Comparison of ENCODE assay signal across 17 cellular contexts in the genomic region with DNA sequence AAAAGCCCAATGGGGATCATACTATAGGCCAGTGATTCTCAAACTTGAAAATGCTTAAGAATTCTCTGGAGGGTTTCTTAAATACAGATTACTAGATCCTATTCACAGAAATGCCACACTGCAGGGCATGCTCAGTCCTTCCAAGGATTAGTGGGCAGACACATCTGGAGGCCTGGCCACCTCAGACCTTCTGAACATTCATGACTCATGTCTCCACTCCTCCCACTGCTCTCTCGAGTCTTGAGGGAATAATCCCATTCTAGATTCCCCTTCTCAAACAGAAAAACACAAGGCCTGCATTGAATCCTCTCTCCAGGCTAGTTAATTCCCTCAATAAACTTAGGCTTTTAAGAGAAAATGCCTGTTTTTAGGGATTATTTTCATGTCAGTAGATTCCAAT. TPM values are rescaled to one million over a fixed set of nuclear protein-coding genes. Genes with fewer than 3 reads are reported as not detected.
DNase-seq lines count a peak whose midpoint lies in the region; ATAC-seq, FAIRE-seq and TF ChIP-seq lines count a peak whose summit lies in the region.
"Had no signal": no experiment of that assay in that cellular context is flagged by ENCODE, and none has a peak within 500 bp of the region (broad histone marks: within the 10 kb centered on the region; RNA-seq: fewer than 3 reads in every experiment).

No MANE protein-coding gene starts in this region.

- no peak overlapping the region for H2AFZ ChIP-seq in trophoblast cell (ENCODE audit: insufficient read depth, low read length, poor library complexity)

- H3K9me3 ChIP-seq in left lung = no peaks in the 10 kb centered on the region
- H3K9me3 ChIP-seq in body of pancreas = no peaks in the 10 kb centered on the region
- no peaks in the 10 kb centered on the region for H3K9me3 ChIP-seq in thyroid gland
- H3K9me3 ChIP-seq in trophoblast cell (ENCODE audit: insufficient read depth, low read depth, low read length) = no peaks in the 10 kb centered on the region
- H3K9me3 ChIP-seq: upper lobe of left lung had no signal

- no peak overlapping the region for H2BK12ac ChIP-seq in trophoblast cell (ENCODE audit: low read length)

- H4K12ac ChIP-seq in trophoblast cell (ENCODE audit: low read depth, low read length) = no peak overlapping the region

- no peak overlapping the region for H2AK5ac ChIP-seq in trophoblast cell (ENCODE audit: low read length)

- TF ChIP-seq CTCF in bronchial epithelial cell (IDR thresholded peaks at IDR 0.05; ENCODE audit: insufficient read depth, low read length, severe bottlenecking) = no peak
- no peak for TF ChIP-seq CTCF in left lung (IDR thresholded peaks at IDR 0.05)
- no peak for TF ChIP-seq CTCF in body of pancreas (IDR thresholded peaks at IDR 0.05)
- no peak for TF ChIP-seq CTCF in thyroid gland (IDR thresholded peaks at IDR 0.05)

- H3K27me3 ChIP-seq in bronchial epithelial cell (ENCODE audit: control insufficient read depth, insufficient read depth, low read length) = no peaks in the 10 kb centered on the region
- H3K27me3 ChIP-seq in left lung = no peaks in the 10 kb centered on the region
- no peaks in the 10 kb centered on the region for H3K27me3 ChIP-seq in body of pancreas
- no peaks in the 10 kb centered on the region for H3K27me3 ChIP-seq in thyroid gland
- no peaks in the 10 kb centered on the region for H3K27me3 ChIP-seq in trophoblast cell (ENCODE audit: insufficient read depth, low read length)
- H3K27me3 ChIP-seq: cardiac muscle cell, upper lobe of left lung had no signal

- H3K27ac ChIP-seq in left lung = no peak overlapping the region
- no peak overlapping the region for H3K27ac ChIP-seq in body of pancreas
- H3K27ac ChIP-seq in thyroid gland = no peak overlapping the region
- no peak overlapping the region for H3K27ac ChIP-seq in trophoblast cell (ENCODE audit: low read depth, low read length)
- H3K27ac ChIP-seq: cardiac muscle cell, upper lobe of left lung had no signal

- no peak overlapping the region for H3K23ac ChIP-seq in trophoblast cell (ENCODE audit: low read length)

- WGBS in body of pancreas, 2 donors = 58 to 70% methylated on average over 1 of the region's 1 CpG
- 41 to 68% methylated on average over 1 of the region's 1 CpG for WGBS in thyroid gland, 2 donors
- WGBS in trophoblast cell (ENCODE audit: extremely low coverage, insufficient coverage, insufficient read length) = no CpG with 5 or more reads among the region's 1 CpG

- no peak overlapping the region for H2BK120ac ChIP-seq in trophoblast cell (ENCODE audit: insufficient read depth, low read length, poor library complexity)

- H3K14ac ChIP-seq in trophoblast cell (ENCODE audit: low read length) = no peak overlapping the region

- no peak overlapping the region for H3K4ac ChIP-seq in trophoblast cell (ENCODE audit: low read depth, low read length)

- no peaks in the 10 kb centered on the region for H3K79me1 ChIP-seq in trophoblast cell (ENCODE audit: low read length)

- H3K4me1 ChIP-seq in left lung (no peaks in the 10 kb centered on the region), body of pancreas (no peaks in the 10 kb centered on the region), thyroid gland (no peaks in the 10 kb centered on the region), trophoblast cell (ENCODE audit: control insufficient read depth in 1 of 2, insufficient read depth in 2 of 2, low read length in 2 of 2) (no peaks in the 10 kb centered on the region)
- H3K4me1 ChIP-seq: upper lobe of left lung had no signal

- H2BK5ac ChIP-seq in trophoblast cell (ENCODE audit: low read depth, low read length, poor library complexity) = no peak overlapping the region

- H3K18ac ChIP-seq in trophoblast cell (ENCODE audit: low read length) = no peak overlapping the region

- no peak overlapping the region for H4K8ac ChIP-seq in trophoblast cell (ENCODE audit: low read depth, low read length)

- peak; percentile 39 for DNase-seq in D341Med (ENCODE audit: low spot score)
- peak; percentile 7 for DNase-seq in HTR-8/SVneo (ENCODE audit: insufficient read length, low spot score)
- peak; percentile 57 for DNase-seq in bronchial epithelial cell (ENCODE audit: low read depth)
- no peak for DNase-seq in left lung
- DNase-seq in body of pancreas = no peak
- DNase-seq in activated CD8-positive, alpha-beta memory T cell treated with anti-CD3 and anti-CD28 coated beads, Interleukin-2, amount 50 U/mL, for 4 hours = no peak
- DNase-seq in thyroid gland = no peak
- no peak for DNase-seq in trophoblast cell
- DNase-seq: activated B cell treated with CpG ODN at 0.5 μM for 24 hours; activated T-cell treated with anti-CD3 and anti-CD28 coated beads, Interleukin-2, amount 50 U/mL, for 1 hour; CD4-positive, alpha-beta T cell; NCI-H446; SHP77 treated with DMSO at 0.1 percent for 48 hours; upper lobe of left lung had no signal

- H3K79me2 ChIP-seq in trophoblast cell (ENCODE audit: control insufficient read depth, insufficient read depth, low read length, poor library complexity) = no peaks in the 10 kb centered on the region

- H3K4me2 ChIP-seq in trophoblast cell (ENCODE audit: low read length) = no peak overlapping the region

- H3K9ac ChIP-seq in trophoblast cell (ENCODE audit: low read length) = no peak overlapping the region

- H4K91ac ChIP-seq in trophoblast cell (ENCODE audit: low read depth, low read length) = no peak overlapping the region

- ATAC-seq in left lung (peak; percentile 48), body of pancreas (no peak)

- H3K36me3 ChIP-seq in bronchial epithelial cell (ENCODE audit: control insufficient read depth, insufficient read depth, low read length) = no peaks in the 10 kb centered on the region
- H3K36me3 ChIP-seq in left lung = no peaks in the 10 kb centered on the region
- no peaks in the 10 kb centered on the region for H3K36me3 ChIP-seq in body of pancreas (replicated peaks in 1 of 2; ENCODE audit: insufficient read depth in 1 of 2, low read depth in 2 of 2)
- no peaks in the 10 kb centered on the region for H3K36me3 ChIP-seq in thyroid gland
- H3K36me3 ChIP-seq in trophoblast cell (ENCODE audit: control insufficient read depth in 1 of 2, insufficient read depth in 2 of 2, low read length in 2 of 2) = no peaks in the 10 kb centered on the region
- H3K36me3 ChIP-seq: cardiac muscle cell, upper lobe of left lung had no signal

- H3K4me3 ChIP-seq in bronchial epithelial cell (ENCODE audit: low read depth, low read length) (no peak overlapping the region), left lung (no peak overlapping the region), body of pancreas (no peak overlapping the region), thyroid gland (replicated peaks in 1 of 3) (no peak overlapping the region), trophoblast cell (ENCODE audit: low read depth, low read length) (no peak overlapping the region)
- H3K4me3 ChIP-seq: cardiac muscle cell, upper lobe of left lung had no signal

- intact Hi-C loops in left lung (cut with DNase I) (no loop called here), body of pancreas (cut with DNase I) (no loop called here), thyroid gland (cut with DNase I) (no loop called here)

- FAIRE-seq in HTR-8/SVneo (lab: Jason Lieb, UNC) (no peak), bronchial epithelial cell (lab: Jason Lieb, UNC) (no peak)
- FAIRE-seq: frontal cortex, GM19239 had no signal

- TF ChIP-seq POLR2A in body of pancreas (IDR thresholded peaks at IDR 0.05) (no peak), thyroid gland (IDR thresholded peaks at IDR 0.05) (no peak)

RNA-seq across cellular contexts. Expression of a gene that starts 22.1 kb away (rescaled TPM):
- total RNA-seq in bronchial epithelial cell (12.9 and 14.5 TPM in 2 replicates), left lung (10 to 100 TPM; 17.6 to 22.6 TPM), body of pancreas (10 to 100 TPM; 13.2 to 14.0 TPM), thyroid gland (10 to 100 TPM; 15.8 to 28.1 (median 23.4) TPM)
- polyA plus RNA-seq in trophoblast cell (2013) = 15.0 and 15.4 TPM in 2 replicates

RNA-seq across cellular contexts. Expression of a gene that starts 41.0 kb away (rescaled TPM):
- 0.38 and 0.53 TPM in 2 replicates for total RNA-seq in bronchial epithelial cell
- 1 to 10 TPM; 5.5 to 6.0 TPM for total RNA-seq in left lung
- 1 to 10 TPM; 2.6 to 6.9 TPM for total RNA-seq in body of pancreas
- total RNA-seq in thyroid gland = 1 to 10 TPM; 5.6 to 8.6 (median 7.0) TPM
- polyA plus RNA-seq in trophoblast cell (2013) = 2.6 and 3.1 TPM in 2 replicates

Comparison
In these comparisons a context has a peak if more than half of its experiments do, and no peak if none do; other contexts are left out.
1. DNase-seq: peak in D341Med (single experiment), HTR-8/SVneo (single experiment) and bronchial epithelial cell (single experiment); none in left lung (0 of 2), body of pancreas (0 of 4), activated CD8-positive, alpha-beta memory T cell treated with anti-CD3 and anti-CD28 coated beads, Interleukin-2, amount 50 U/mL, for 4 hours (single experiment), thyroid gland (0 of 2) and trophoblast cell (0 of 2).